ENCODE assay signal across 28 cellular contexts in the genomic region with DNA sequence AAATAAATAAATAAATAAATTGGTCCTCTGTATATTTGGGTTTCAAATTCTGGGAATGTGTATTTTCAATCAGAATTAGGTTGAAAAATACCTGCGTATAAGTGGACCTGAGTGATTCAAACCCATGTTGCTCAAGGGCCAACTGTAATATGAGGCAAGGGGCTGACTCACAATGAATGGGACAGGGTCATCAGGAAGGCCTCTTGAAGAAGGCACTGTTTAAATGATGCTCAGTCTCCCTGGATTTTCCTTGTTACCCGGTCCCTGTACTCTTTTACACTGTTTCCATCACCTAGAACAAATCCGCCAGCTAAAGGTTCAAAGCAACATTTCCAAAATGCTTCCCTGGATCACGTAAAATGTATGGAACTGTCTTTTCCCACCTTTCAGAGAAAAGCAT. TPM values are rescaled to one million over a fixed set of nuclear protein-coding genes. Genes with fewer than 3 reads are reported as not detected.
A peak's percentile ranks its signal among the peaks of the same experiment; 100 is the strongest.
DNase-seq lines count a peak whose midpoint lies in the region; ATAC-seq and TF ChIP-seq lines count a peak whose summit lies in the region.
"Had no signal": no experiment of that assay in that cellular context is flagged by ENCODE, and none has a peak within 500 bp of the region (broad histone marks: within the 10 kb centered on the region; RNA-seq: fewer than 3 reads in every experiment).

No MANE protein-coding gene starts in this region.

- peaks cover 3% of the 10 kb centered on the region for H3K9me3 Mint-ChIP-seq in activated T-cell treated with anti-CD3 and anti-CD28 coated beads, Interleukin-2, amount 50 U/mL, for 4 hours
- H3K9me3 Mint-ChIP-seq in Calu3 (ENCODE audit: low read depth, unreplicated experiment) (no peaks in the 10 kb centered on the region), WTC11 (no peaks in the 10 kb centered on the region)
- H3K9me3 Mint-ChIP-seq in activated T-helper 17 cell treated with anti-CD3 and anti-CD28 coated beads, Interleukin-2, amount 50 U/mL, for 72 hours = peaks cover 4% of the 10 kb centered on the region
- H3K9me3 Mint-ChIP-seq in natural killer cell treated with Interleukin-12 subunit alpha and Interleukin-12 subunit beta and Interleukin-15 and Interleukin-18, amount 100 ng/mL, for 72 hours = no peaks in the 10 kb centered on the region
- H3K9me3 Mint-ChIP-seq: T-cell had no signal

- H3K27ac Mint-ChIP-seq in Calu3 (ENCODE audit: unreplicated experiment) (no peak overlapping the region), WTC11 (no peak overlapping the region)
- peak overlapping the region; percentile 61 for H3K27ac Mint-ChIP-seq in activated T-helper 17 cell treated with anti-CD3 and anti-CD28 coated beads, Interleukin-2, amount 50 U/mL, for 72 hours
- peak overlapping the region in 1 of 2 donors; percentile 28 for H3K27ac Mint-ChIP-seq in natural killer cell treated with Interleukin-12 subunit alpha and Interleukin-12 subunit beta and Interleukin-15 and Interleukin-18, amount 100 ng/mL, for 72 hours
- H3K27ac Mint-ChIP-seq: B cell; stimulated activated naive CD8-positive, alpha-beta T cell treated with anti-CD3 and anti-CD28 coated beads, Interleukin-15, Interleukin-2, amounts not matched to agents 100 ng/mL and 50 ng/mL, for 24 hours had no signal

- intact Hi-C loops in Calu3 (cut with micrococcal nuclease; ENCODE audit: unreplicated experiment) = no loop called here

- H3K27me3 Mint-ChIP-seq in activated T-cell treated with anti-CD3 and anti-CD28 coated beads, Interleukin-2, amount 50 U/mL, for 4 hours (ENCODE audit: low read depth) = no peaks in the 10 kb centered on the region
- H3K27me3 Mint-ChIP-seq in Calu3 (ENCODE audit: unreplicated experiment) = no peaks in the 10 kb centered on the region
- no peaks in the 10 kb centered on the region for H3K27me3 Mint-ChIP-seq in activated T-helper 17 cell treated with anti-CD3 and anti-CD28 coated beads, Interleukin-2, amount 50 U/mL, for 72 hours
- H3K27me3 Mint-ChIP-seq in natural killer cell treated with Interleukin-12 subunit alpha and Interleukin-12 subunit beta and Interleukin-15 and Interleukin-18, amount 100 ng/mL, for 72 hours = no peaks in the 10 kb centered on the region
- no peaks in the 10 kb centered on the region for H3K27me3 Mint-ChIP-seq in WTC11 (ENCODE audit: low read depth)
- H3K27me3 Mint-ChIP-seq: B cell; stimulated activated naive CD8-positive, alpha-beta T cell treated with anti-CD3 and anti-CD28 coated beads, Interleukin-15, Interleukin-2, amounts not matched to agents 100 ng/mL and 50 ng/mL, for 24 hours; T-cell had no signal

- peak overlapping the region; percentile 53 for H3K4me3 Mint-ChIP-seq in activated T-cell treated with anti-CD3 and anti-CD28 coated beads, Interleukin-2, amount 50 U/mL, for 4 hours
- no peak overlapping the region for H3K4me3 Mint-ChIP-seq in Calu3 (ENCODE audit: low read depth, unreplicated experiment)
- H3K4me3 Mint-ChIP-seq in activated T-helper 17 cell treated with anti-CD3 and anti-CD28 coated beads, Interleukin-2, amount 50 U/mL, for 72 hours = peak overlapping the region; percentile 26
- H3K4me3 Mint-ChIP-seq in natural killer cell treated with Interleukin-12 subunit alpha and Interleukin-12 subunit beta and Interleukin-15 and Interleukin-18, amount 100 ng/mL, for 72 hours = peak overlapping the region; percentile 36
- no peak overlapping the region for H3K4me3 Mint-ChIP-seq in WTC11
- H3K4me3 Mint-ChIP-seq: B cell had no signal

- POLR2A ChIA-PET in WTC11 (lab: Charles Lee) = no interaction called here

- CTCF ChIA-PET in Calu3 (lab: Charles Lee) (interaction anchor here (0.7 kb wide), 1 partner anchor 619 kb away, joined by 6 read pairs; no protein-coding TSS in a partner anchor), WTC11 (lab: Charles Lee) (interaction anchor here (0.9 kb wide), 1 partner anchor 45 kb away, joined by 3 read pairs; no protein-coding TSS in a partner anchor)

- TF ChIP-seq CTCF in Calu3 (IDR thresholded peaks at IDR 0.05; ENCODE audit: unreplicated experiment) (no peak), WTC11 (IDR thresholded peaks at IDR 0.05) (no peak)

- in situ Hi-C loops in KBM-7 (cut with MboI; ENCODE audit: low pct_unique_long_range_greater_than_20kb, low sequenced_read_pairs) = no loop called here

- H3K36me3 Mint-ChIP-seq in activated T-cell treated with anti-CD3 and anti-CD28 coated beads, Interleukin-2, amount 50 U/mL, for 4 hours (ENCODE audit: insufficient read depth) = peaks cover 38% of the 10 kb centered on the region
- H3K36me3 Mint-ChIP-seq in Calu3 (ENCODE audit: insufficient read depth, unreplicated experiment) = peaks cover 54% of the 10 kb centered on the region
- peaks cover 82% of the 10 kb centered on the region for H3K36me3 Mint-ChIP-seq in activated T-helper 17 cell treated with anti-CD3 and anti-CD28 coated beads, Interleukin-2, amount 50 U/mL, for 72 hours (ENCODE audit: low read depth)
- peaks cover 26% of the 10 kb centered on the region for H3K36me3 Mint-ChIP-seq in natural killer cell treated with Interleukin-12 subunit alpha and Interleukin-12 subunit beta and Interleukin-15 and Interleukin-18, amount 100 ng/mL, for 72 hours
- H3K36me3 Mint-ChIP-seq in WTC11 = peaks cover 55% of the 10 kb centered on the region

- TSS peak; percentile 11 for BruUV-seq in Calu3 (replicated peaks; lab: Mats Ljungman, UMichigan)

- peaks cover 46% of the 10 kb centered on the region for H3K4me1 Mint-ChIP-seq in activated T-cell treated with anti-CD3 and anti-CD28 coated beads, Interleukin-2, amount 50 U/mL, for 4 hours (ENCODE audit: low read depth)
- H3K4me1 Mint-ChIP-seq in Calu3 (ENCODE audit: low read depth, unreplicated experiment) (peaks cover 8% of the 10 kb centered on the region), WTC11 (peaks cover 18% of the 10 kb centered on the region)
- H3K4me1 Mint-ChIP-seq in activated T-helper 17 cell treated with anti-CD3 and anti-CD28 coated beads, Interleukin-2, amount 50 U/mL, for 72 hours = peaks cover 32% of the 10 kb centered on the region
- peaks cover 31 to 32% of the 10 kb centered on the region in 2 donors for H3K4me1 Mint-ChIP-seq in natural killer cell treated with Interleukin-12 subunit alpha and Interleukin-12 subunit beta and Interleukin-15 and Interleukin-18, amount 100 ng/mL, for 72 hours (ENCODE audit: low read depth in 2 of 2)

- DNase-seq in activated T-cell treated with anti-CD3 and anti-CD28 coated beads, Interleukin-2, amount 50 U/mL, for 4 hours = no peak
- DNase-seq in activated T-cell treated with anti-CD3 and anti-CD28 coated beads for 4 hours = no peak
- no peak for DNase-seq in Calu3
- DNase-seq in natural killer cell treated with Interleukin-12 subunit alpha and Interleukin-12 subunit beta and Interleukin-15 and Interleukin-18, amount 100 ng/mL, for 72 hours (ENCODE audit: low spot score) = no peak
- no peak for DNase-seq in WTC11 (ENCODE audit: low spot score)
- no peak for DNase-seq in KBM-7
- DNase-seq: adrenal gland; brain microvascular endothelial cell; effector CD4-positive, alpha-beta T cell; GF-D8; glutamatergic neuron; H7; islet precursor cell; left ventricle myocardium superior; NCI-H1417 treated with DMSO at 0.1 percent for 48 hours; NCI-H345; ovary; RPMI8226; T-cell had no signal

- ATAC-seq in activated T-cell treated with anti-CD3 and anti-CD28 coated beads, Interleukin-2, amount 50 U/mL, for 4 hours = no peak
- ATAC-seq in activated T-helper 17 cell treated with anti-CD3 and anti-CD28 coated beads, Interleukin-2, amount 50 U/mL, for 72 hours (replicated peaks) = no peak
- no peak for ATAC-seq in natural killer cell treated with Interleukin-12 subunit alpha and Interleukin-12 subunit beta and Interleukin-15 and Interleukin-18, amount 100 ng/mL, for 72 hours
- ATAC-seq in WTC11 = no peak
- no peak for ATAC-seq in HG02884 (IDR thresholded peaks at IDR 0.05; ENCODE audit: unreplicated experiment)
- ATAC-seq: A549, left ventricle myocardium superior, T-cell had no signal

TF ChIP-seq in WTC11, 78 proteins besides CTCF, POLR2A, EP300 and RAD21 (continues in another document):
- TF ChIP-seq ZNF671 (CRISPR knock-in tag; IDR thresholded peaks at IDR 0.05) (no peak), NFATC4 (CRISPR knock-in tag; IDR thresholded peaks at IDR 0.05) (no peak)

RNA-seq across cellular contexts. Expression of gene PSMB5, which starts 3.8 kb away (rescaled TPM):
- 100 to 1,000 TPM; 220 to 231 (median 227) TPM for total RNA-seq in activated T-cell treated with anti-CD3 and anti-CD28 coated beads, Interleukin-2, amount 50 U/mL, for 4 hours
- total RNA-seq in Calu3 (2022) (121 and 138 TPM in 2 replicates), WTC11 (2021) (200 to 224 TPM (median 203 TPM) in 3 replicates)
- total RNA-seq in activated T-helper 17 cell treated with anti-CD3 and anti-CD28 coated beads, Interleukin-2, amount 50 U/mL, for 72 hours = 100 to 1,000 TPM in 1 of 2 donors, 10 to 100 TPM in 1; 85.8 to 151 TPM
- total RNA-seq in natural killer cell treated with Interleukin-12 subunit alpha and Interleukin-12 subunit beta and Interleukin-15 and Interleukin-18, amount 100 ng/mL, for 72 hours = 100 to 1,000 TPM; 102 to 121 TPM

RNA-seq across cellular contexts. Expression of gene PSMB11, which starts 11.1 kb away (rescaled TPM):
- total RNA-seq in activated T-cell treated with anti-CD3 and anti-CD28 coated beads, Interleukin-2, amount 50 U/mL, for 4 hours = not detected
- total RNA-seq in Calu3 (2022) = not detected in 2 replicates
- total RNA-seq in activated T-helper 17 cell treated with anti-CD3 and anti-CD28 coated beads, Interleukin-2, amount 50 U/mL, for 72 hours = not detected
- not detected for total RNA-seq in natural killer cell treated with Interleukin-12 subunit alpha and Interleukin-12 subunit beta and Interleukin-15 and Interleukin-18, amount 100 ng/mL, for 72 hours
- total RNA-seq in WTC11 (2021) = not detected in 3 replicates
- total RNA-seq: adrenal gland, B cell, epithelial cell of proximal tubule, H7, left ventricle myocardium superior, ovary, renal cortical epithelial cell, SJSA1, vagina had no signal

RNA-seq across cellular contexts. Expression of gene C14orf93, which starts 21.0 kb away (rescaled TPM):
- 1 to 10 TPM; 3.6 to 5.4 (median 5.1) TPM for total RNA-seq in activated T-cell treated with anti-CD3 and anti-CD28 coated beads, Interleukin-2, amount 50 U/mL, for 4 hours
- 9.6 and 10.6 TPM in 2 replicates for total RNA-seq in Calu3 (2022)
- total RNA-seq in activated T-helper 17 cell treated with anti-CD3 and anti-CD28 coated beads, Interleukin-2, amount 50 U/mL, for 72 hours = 1 to 10 TPM; 8.5 to 9.6 TPM
- total RNA-seq in natural killer cell treated with Interleukin-12 subunit alpha and Interleukin-12 subunit beta and Interleukin-15 and Interleukin-18, amount 100 ng/mL, for 72 hours = 10 to 100 TPM in 1 of 2 donors, 1 to 10 TPM in 1; 2.8 to 10.8 TPM
- 8.1 to 12.8 TPM (median 11.9 TPM) in 3 replicates for total RNA-seq in WTC11 (2021)

RNA-seq across cellular contexts. Expression of gene CDH24, which starts 26.4 kb away (rescaled TPM):
- under 1 TPM; 0.51 to 0.87 (median 0.65) TPM for total RNA-seq in activated T-cell treated with anti-CD3 and anti-CD28 coated beads, Interleukin-2, amount 50 U/mL, for 4 hours
- total RNA-seq in Calu3 (2022) (5.0 and 5.7 TPM in 2 replicates), WTC11 (2021) (17.9 to 18.8 TPM (median 18.8 TPM) in 3 replicates)
- total RNA-seq in activated T-helper 17 cell treated with anti-CD3 and anti-CD28 coated beads, Interleukin-2, amount 50 U/mL, for 72 hours = under 1 TPM; 0.48 TPM
- 1 to 10 TPM in 1 of 2 donors, under 1 TPM in 1; 0.73 to 1.0 TPM for total RNA-seq in natural killer cell treated with Interleukin-12 subunit alpha and Interleukin-12 subunit beta and Interleukin-15 and Interleukin-18, amount 100 ng/mL, for 72 hours

RNA-seq across cellular contexts. Expression of gene AJUBA, which starts 48.6 kb away (rescaled TPM):
- total RNA-seq in activated T-cell treated with anti-CD3 and anti-CD28 coated beads, Interleukin-2, amount 50 U/mL, for 4 hours = 1 to 10 TPM; 2.0 to 3.8 (median 2.6) TPM
- total RNA-seq in Calu3 (2022) = 20.2 and 32.7 TPM in 2 replicates
- 1 to 10 TPM; 1.1 to 7.5 TPM for total RNA-seq in activated T-helper 17 cell treated with anti-CD3 and anti-CD28 coated beads, Interleukin-2, amount 50 U/mL, for 72 hours
- 1 to 10 TPM in 1 of 2 donors, under 1 TPM in 1; 0.17 to 2.1 TPM for total RNA-seq in natural killer cell treated with Interleukin-12 subunit alpha and Interleukin-12 subunit beta and Interleukin-15 and Interleukin-18, amount 100 ng/mL, for 72 hours
- total RNA-seq in WTC11 (2021) = 28.8 to 35.8 TPM (median 33.8 TPM) in 3 replicates

Comparison
In these comparisons a context has a peak if more than half of its experiments do, and no peak if none do; other contexts are left out.
1. H3K4me3 Mint-ChIP-seq: peak in activated T-cell treated with anti-CD3 and anti-CD28 coated beads, Interleukin-2, amount 50 U/mL, for 4 hours (single experiment), activated T-helper 17 cell treated with anti-CD3 and anti-CD28 coated beads, Interleukin-2, amount 50 U/mL, for 72 hours (single experiment) and natural killer cell treated with Interleukin-12 subunit alpha and Interleukin-12 subunit beta and Interleukin-15 and Interleukin-18, amount 100 ng/mL, for 72 hours (single experiment); none in Calu3 (single experiment) and WTC11 (single experiment).